In the genomic region with DNA sequence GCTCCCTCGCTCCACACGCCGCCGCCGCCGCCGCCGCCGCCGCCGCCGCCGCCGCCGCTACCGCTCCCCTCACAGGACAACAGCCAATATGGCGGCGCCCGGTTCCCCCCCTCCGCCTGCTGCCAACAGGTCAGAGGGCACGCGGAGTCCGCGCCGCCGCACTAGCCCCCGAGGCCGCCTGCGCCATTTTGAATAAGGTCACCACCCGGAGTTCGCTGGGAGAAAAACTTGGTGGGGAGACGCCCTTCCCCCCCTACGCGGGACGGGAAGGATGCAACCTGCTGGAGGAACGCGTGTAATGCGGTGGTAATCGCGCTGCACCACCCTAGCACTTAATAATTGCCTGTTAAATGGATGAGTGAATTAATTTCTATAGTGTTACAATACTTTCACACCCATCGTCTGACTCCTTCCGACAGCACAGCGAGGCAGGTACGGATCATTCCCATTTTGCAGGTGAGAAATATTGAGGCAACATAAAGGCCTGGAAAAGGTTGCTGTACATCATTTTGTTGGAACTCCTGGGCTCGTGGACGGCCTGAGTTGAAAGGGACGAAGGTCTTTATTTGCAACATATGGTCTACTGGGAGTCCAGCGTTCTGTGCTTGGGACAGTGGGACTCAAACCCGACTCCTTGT, we compare ENCODE assay signal across 1 cellular context.
TF ChIP-seq lines count a peak whose summit lies in the region.

A gene (minus strand): TSS at position 90 of the 638 bp plus-strand sequence. CDS start 105 bp downstream, outside the sequence.

TF ChIP-seq in K562, 482 proteins besides CTCF, POLR2A, EP300 and RAD21 (continued from another document and continues in another):
- TF ChIP-seq, protein P1, sequence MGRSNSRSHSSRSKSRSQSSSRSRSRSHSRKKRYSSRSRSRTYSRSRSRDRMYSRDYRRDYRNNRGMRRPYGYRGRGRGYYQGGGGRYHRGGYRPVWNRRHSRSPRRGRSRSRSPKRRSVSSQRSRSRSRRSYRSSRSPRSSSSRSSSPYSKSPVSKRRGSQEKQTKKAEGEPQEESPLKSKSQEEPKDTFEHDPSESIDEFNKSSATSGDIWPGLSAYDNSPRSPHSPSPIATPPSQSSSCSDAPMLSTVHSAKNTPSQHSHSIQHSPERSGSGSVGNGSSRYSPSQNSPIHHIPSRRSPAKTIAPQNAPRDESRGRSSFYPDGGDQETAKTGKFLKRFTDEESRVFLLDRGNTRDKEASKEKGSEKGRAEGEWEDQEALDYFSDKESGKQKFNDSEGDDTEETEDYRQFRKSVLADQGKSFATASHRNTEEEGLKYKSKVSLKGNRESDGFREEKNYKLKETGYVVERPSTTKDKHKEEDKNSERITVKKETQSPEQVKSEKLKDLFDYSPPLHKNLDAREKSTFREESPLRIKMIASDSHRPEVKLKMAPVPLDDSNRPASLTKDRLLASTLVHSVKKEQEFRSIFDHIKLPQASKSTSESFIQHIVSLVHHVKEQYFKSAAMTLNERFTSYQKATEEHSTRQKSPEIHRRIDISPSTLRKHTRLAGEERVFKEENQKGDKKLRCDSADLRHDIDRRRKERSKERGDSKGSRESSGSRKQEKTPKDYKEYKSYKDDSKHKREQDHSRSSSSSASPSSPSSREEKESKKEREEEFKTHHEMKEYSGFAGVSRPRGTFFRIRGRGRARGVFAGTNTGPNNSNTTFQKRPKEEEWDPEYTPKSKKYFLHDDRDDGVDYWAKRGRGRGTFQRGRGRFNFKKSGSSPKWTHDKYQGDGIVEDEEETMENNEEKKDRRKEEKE (IDR thresholded peaks at IDR 0.05; ENCODE audit: borderline replicate concordance in 1 of 2, control insufficient read depth in 1 of 2, low read depth in 2 of 2, low read length in 1 of 2), result no peak
- TF ChIP-seq PCBP2 (IDR thresholded peaks at IDR 0.05; ENCODE audit: low read depth, low read length, poor library complexity, severe bottlenecking) (no peak), KAT2B (IDR thresholded peaks at IDR 0.05; ENCODE audit: low read depth, low read length) (no peak), CSDE1 (IDR thresholded peaks at IDR 0.05) (no peak), CREBBP (IDR thresholded peaks at IDR 0.05; ENCODE audit: low read depth, low read length) (no peak), NONO (IDR thresholded peaks at IDR 0.05; ENCODE audit: low read depth in 2 of 2, low read length in 1 of 2) (no peak), HDAC2 (IDR thresholded peaks at IDR 0.05) (peak; percentile 93), LEF1 (IDR thresholded peaks at IDR 0.05) (no peak), PRMT5 (CRISPR knock-in tag; IDR thresholded peaks at IDR 0.05) (no peak), KDM4B (IDR thresholded peaks at IDR 0.05; ENCODE audit: borderline replicate concordance in 2 of 2, low read depth in 1 of 2) (peak in 1 of 2 experiments; percentile 57; a peak in 1 of 4 replicates), CHCHD3 (CRISPR knock-in tag; IDR thresholded peaks at IDR 0.05) (no peak), NFE2 (IDR thresholded peaks at IDR 0.05; ENCODE audit: low read depth) (no peak), SRSF7 (optimal IDR thresholded peaks at IDR 0.05; ENCODE audit: low read depth, low read length) (no peak), NFYB (IDR thresholded peaks at IDR 0.05; ENCODE audit: extremely low read depth, insufficient read length) (no peak), ZNF263 (CRISPR knock-in tag; IDR thresholded peaks at IDR 0.05; ENCODE audit: borderline replicate concordance) (no peak), ZNF3 (CRISPR knock-in tag; IDR thresholded peaks at IDR 0.05) (no peak), DMBX1 (CRISPR knock-in tag; IDR thresholded peaks at IDR 0.05; ENCODE audit: borderline replicate concordance) (0 out of 2 replicates have a peak, but pooled peaks have one; percentile 48), MTA3 (IDR thresholded peaks at IDR 0.05; ENCODE audit: borderline replicate concordance) (peak; percentile 72; the same call in 1 of the 2 replicates), TRIM24 (IDR thresholded peaks at IDR 0.05) (peak in 1 of 2 experiments; percentile 22; a peak in 1 of 4 replicates), L3MBTL2 (IDR thresholded peaks at IDR 0.05) (peak; percentile 76; the same call in 1 of the 2 replicates), ZNF133 (CRISPR knock-in tag; IDR thresholded peaks at IDR 0.05) (no peak), FOS (IDR thresholded peaks at IDR 0.05; ENCODE audit: extremely low read depth, insufficient read length) (no peak), ZZZ3 (IDR thresholded peaks at IDR 0.05) (no peak), NCOR1 (IDR thresholded peaks at IDR 0.05) (no peak), MYNN (IDR thresholded peaks at IDR 0.05) (no peak), MYNN (CRISPR knock-in tag; IDR thresholded peaks at IDR 0.05) (no peak), SMARCA4 (IDR thresholded peaks at IDR 0.05) (peak; percentile 29; the same call in 1 of the 2 replicates), KHSRP (IDR thresholded peaks at IDR 0.05) (no peak), MXI1 (IDR thresholded peaks at IDR 0.05; ENCODE audit: low read depth, low read length) (no peak), SREBF2 (CRISPR knock-in tag; IDR thresholded peaks at IDR 0.05) (no peak), NFE2L1 (tag; IDR thresholded peaks at IDR 0.05; ENCODE audit: borderline replicate concordance, low read depth) (no peak)
- TF ChIP-seq, protein P2, sequence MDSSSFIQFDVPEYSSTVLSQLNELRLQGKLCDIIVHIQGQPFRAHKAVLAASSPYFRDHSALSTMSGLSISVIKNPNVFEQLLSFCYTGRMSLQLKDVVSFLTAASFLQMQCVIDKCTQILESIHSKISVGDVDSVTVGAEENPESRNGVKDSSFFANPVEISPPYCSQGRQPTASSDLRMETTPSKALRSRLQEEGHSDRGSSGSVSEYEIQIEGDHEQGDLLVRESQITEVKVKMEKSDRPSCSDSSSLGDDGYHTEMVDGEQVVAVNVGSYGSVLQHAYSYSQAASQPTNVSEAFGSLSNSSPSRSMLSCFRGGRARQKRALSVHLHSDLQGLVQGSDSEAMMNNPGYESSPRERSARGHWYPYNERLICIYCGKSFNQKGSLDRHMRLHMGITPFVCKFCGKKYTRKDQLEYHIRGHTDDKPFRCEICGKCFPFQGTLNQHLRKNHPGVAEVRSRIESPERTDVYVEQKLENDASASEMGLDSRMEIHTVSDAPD (CRISPR knock-in tag; IDR thresholded peaks at IDR 0.05), result no peak
- TF ChIP-seq, protein P3, sequence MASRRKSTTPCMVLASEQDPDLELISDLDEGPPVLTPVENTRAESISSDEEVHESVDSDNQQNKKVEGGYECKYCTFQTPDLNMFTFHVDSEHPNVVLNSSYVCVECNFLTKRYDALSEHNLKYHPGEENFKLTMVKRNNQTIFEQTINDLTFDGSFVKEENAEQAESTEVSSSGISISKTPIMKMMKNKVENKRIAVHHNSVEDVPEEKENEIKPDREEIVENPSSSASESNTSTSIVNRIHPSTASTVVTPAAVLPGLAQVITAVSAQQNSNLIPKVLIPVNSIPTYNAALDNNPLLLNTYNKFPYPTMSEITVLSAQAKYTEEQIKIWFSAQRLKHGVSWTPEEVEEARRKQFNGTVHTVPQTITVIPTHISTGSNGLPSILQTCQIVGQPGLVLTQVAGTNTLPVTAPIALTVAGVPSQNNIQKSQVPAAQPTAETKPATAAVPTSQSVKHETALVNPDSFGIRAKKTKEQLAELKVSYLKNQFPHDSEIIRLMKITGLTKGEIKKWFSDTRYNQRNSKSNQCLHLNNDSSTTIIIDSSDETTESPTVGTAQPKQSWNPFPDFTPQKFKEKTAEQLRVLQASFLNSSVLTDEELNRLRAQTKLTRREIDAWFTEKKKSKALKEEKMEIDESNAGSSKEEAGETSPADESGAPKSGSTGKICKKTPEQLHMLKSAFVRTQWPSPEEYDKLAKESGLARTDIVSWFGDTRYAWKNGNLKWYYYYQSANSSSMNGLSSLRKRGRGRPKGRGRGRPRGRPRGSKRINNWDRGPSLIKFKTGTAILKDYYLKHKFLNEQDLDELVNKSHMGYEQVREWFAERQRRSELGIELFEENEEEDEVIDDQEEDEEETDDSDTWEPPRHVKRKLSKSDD (conservative IDR thresholded peaks at IDR 0.05; ENCODE audit: low read length), result 0 out of 2 replicates have a peak, but pooled peaks have one; percentile 48
- TF ChIP-seq, protein P4, sequence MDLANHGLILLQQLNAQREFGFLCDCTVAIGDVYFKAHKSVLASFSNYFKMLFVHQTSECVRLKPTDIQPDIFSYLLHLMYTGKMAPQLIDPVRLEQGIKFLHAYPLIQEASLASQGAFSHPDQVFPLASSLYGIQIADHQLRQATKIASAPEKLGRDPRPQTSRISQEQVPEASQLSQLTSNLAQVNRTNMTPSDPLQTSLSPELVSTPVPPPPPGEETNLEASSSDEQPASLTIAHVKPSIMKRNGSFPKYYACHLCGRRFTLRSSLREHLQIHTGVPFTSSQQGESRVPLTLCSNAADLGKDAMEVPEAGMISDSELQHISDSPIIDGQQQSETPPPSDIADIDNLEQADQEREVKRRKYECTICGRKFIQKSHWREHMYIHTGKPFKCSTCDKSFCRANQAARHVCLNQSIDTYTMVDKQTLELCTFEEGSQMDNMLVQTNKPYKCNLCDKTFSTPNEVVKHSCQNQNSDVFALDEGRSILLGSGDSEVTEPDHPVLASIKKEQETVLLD (IDR thresholded peaks at IDR 0.05), result peak; percentile 37; the same call in 1 of the 2 replicates
- TF ChIP-seq, protein P5, sequence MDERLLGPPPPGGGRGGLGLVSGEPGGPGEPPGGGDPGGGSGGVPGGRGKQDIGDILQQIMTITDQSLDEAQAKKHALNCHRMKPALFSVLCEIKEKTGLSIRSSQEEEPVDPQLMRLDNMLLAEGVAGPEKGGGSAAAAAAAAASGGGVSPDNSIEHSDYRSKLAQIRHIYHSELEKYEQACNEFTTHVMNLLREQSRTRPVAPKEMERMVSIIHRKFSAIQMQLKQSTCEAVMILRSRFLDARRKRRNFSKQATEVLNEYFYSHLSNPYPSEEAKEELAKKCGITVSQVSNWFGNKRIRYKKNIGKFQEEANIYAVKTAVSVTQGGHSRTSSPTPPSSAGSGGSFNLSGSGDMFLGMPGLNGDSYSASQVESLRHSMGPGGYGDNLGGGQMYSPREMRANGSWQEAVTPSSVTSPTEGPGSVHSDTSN (CRISPR knock-in tag; IDR thresholded peaks at IDR 0.05; ENCODE audit: low read depth), result no peak
- TF ChIP-seq, protein P5 (tag; conservative IDR thresholded peaks at IDR 0.05; ENCODE audit: low read depth), result no peak
- TF ChIP-seq, protein P6, sequence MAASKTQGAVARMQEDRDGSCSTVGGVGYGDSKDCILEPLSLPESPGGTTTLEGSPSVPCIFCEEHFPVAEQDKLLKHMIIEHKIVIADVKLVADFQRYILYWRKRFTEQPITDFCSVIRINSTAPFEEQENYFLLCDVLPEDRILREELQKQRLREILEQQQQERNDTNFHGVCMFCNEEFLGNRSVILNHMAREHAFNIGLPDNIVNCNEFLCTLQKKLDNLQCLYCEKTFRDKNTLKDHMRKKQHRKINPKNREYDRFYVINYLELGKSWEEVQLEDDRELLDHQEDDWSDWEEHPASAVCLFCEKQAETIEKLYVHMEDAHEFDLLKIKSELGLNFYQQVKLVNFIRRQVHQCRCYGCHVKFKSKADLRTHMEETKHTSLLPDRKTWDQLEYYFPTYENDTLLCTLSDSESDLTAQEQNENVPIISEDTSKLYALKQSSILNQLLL (CRISPR knock-in tag; IDR thresholded peaks at IDR 0.05; ENCODE audit: borderline replicate concordance), result no peak
- TF ChIP-seq, protein P7, sequence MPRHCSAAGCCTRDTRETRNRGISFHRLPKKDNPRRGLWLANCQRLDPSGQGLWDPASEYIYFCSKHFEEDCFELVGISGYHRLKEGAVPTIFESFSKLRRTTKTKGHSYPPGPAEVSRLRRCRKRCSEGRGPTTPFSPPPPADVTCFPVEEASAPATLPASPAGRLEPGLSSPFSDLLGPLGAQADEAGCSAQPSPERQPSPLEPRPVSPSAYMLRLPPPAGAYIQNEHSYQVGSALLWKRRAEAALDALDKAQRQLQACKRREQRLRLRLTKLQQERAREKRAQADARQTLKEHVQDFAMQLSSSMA (CRISPR knock-in tag; IDR thresholded peaks at IDR 0.05), result no peak
- TF ChIP-seq, protein P8, sequence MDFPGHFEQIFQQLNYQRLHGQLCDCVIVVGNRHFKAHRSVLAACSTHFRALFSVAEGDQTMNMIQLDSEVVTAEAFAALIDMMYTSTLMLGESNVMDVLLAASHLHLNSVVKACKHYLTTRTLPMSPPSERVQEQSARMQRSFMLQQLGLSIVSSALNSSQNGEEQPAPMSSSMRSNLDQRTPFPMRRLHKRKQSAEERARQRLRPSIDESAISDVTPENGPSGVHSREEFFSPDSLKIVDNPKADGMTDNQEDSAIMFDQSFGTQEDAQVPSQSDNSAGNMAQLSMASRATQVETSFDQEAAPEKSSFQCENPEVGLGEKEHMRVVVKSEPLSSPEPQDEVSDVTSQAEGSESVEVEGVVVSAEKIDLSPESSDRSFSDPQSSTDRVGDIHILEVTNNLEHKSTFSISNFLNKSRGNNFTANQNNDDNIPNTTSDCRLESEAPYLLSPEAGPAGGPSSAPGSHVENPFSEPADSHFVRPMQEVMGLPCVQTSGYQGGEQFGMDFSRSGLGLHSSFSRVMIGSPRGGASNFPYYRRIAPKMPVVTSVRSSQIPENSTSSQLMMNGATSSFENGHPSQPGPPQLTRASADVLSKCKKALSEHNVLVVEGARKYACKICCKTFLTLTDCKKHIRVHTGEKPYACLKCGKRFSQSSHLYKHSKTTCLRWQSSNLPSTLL (IDR thresholded peaks at IDR 0.05), result no peak
- TF ChIP-seq, protein P9, sequence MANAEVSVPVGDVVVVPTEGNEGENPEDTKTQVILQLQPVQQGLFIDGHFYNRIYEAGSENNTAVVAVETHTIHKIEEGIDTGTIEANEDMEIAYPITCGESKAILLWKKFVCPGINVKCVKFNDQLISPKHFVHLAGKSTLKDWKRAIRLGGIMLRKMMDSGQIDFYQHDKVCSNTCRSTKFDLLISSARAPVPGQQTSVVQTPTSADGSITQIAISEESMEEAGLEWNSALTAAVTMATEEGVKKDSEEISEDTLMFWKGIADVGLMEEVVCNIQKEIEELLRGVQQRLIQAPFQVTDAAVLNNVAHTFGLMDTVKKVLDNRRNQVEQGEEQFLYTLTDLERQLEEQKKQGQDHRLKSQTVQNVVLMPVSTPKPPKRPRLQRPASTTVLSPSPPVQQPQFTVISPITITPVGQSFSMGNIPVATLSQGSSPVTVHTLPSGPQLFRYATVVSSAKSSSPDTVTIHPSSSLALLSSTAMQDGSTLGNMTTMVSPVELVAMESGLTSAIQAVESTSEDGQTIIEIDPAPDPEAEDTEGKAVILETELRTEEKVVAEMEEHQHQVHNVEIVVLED (CRISPR knock-in tag; IDR thresholded peaks at IDR 0.05), result no peak
